ENCODE assay signal across 28 cellular contexts in the genomic region with DNA sequence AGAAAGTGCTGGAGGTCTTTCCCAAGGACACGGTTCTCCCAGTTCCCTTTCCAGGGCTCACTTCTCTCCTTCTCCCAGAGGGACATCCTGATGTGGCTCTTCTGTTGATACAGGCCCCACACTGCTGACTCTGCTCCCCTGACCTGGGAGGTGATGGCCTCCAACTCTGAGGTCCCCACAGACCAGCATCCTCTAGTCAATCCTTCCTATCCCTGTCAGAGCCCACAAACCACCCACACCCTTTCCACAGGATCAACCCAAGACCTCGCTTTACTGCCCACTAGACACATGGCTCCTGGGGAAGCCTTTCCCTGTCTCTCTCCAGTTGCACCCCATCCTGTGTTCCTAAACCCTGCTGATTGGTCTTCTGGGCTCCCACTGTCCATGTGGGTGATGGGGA. TPM values are rescaled to one million over a fixed set of nuclear protein-coding genes. Genes with fewer than 3 reads are reported as not detected.
A peak's percentile ranks its signal among the peaks of the same experiment; 100 is the strongest.
DNase-seq lines count a peak whose midpoint lies in the region; ATAC-seq, FAIRE-seq and TF ChIP-seq lines count a peak whose summit lies in the region.
"Had no signal": no experiment of that assay in that cellular context is flagged by ENCODE, and none has a peak within 500 bp of the region (broad histone marks: within the 10 kb centered on the region; RNA-seq: fewer than 3 reads in every experiment).

No MANE protein-coding gene starts in this region.

- no peak for TF ChIP-seq RAD21 in GM12878 (IDR thresholded peaks at IDR 0.05; ENCODE audit: insufficient read depth, low read depth, low read length)

- H3K9me3 ChIP-seq in GM12878 (replicated peaks; ENCODE audit: control insufficient read depth, insufficient read depth, low read length) (no peaks in the 10 kb centered on the region), aorta (ENCODE audit: control insufficient read depth, low read length) (no peaks in the 10 kb centered on the region)
- H3K9me3 ChIP-seq: esophagus muscularis mucosa, heart left ventricle, tibial nerve had no signal

- in situ Hi-C loops in GM12878 (cut with MboI), result no loop called here

- no peak overlapping the region for H3K4me3 ChIP-seq in GM12878
- H3K4me3 ChIP-seq in aorta (ENCODE audit: low read length in 2 of 2), result no peak overlapping the region
- H3K4me3 ChIP-seq: esophagus muscularis mucosa, heart left ventricle, tibial nerve had no signal

- H3K27ac ChIP-seq in GM12878 (ENCODE audit: control insufficient read depth, insufficient read depth), result peak overlapping the region; percentile 43
- no peak overlapping the region for H3K27ac ChIP-seq in aorta (ENCODE audit: low read depth in 1 of 2, low read length in 2 of 2)
- H3K27ac ChIP-seq: esophagus muscularis mucosa, foreskin keratinocyte, HL-60, tibial nerve had no signal

- H3K9me3 Mint-ChIP-seq in activated T-cell treated with anti-CD3 and anti-CD28 coated beads, Interleukin-2, amount 50 U/mL, for 24 hours, result no peaks in the 10 kb centered on the region
- no peaks in the 10 kb centered on the region for H3K9me3 Mint-ChIP-seq in T-cell
- H3K9me3 Mint-ChIP-seq: endodermal cell had no signal

- peaks cover 24 to 43% of the 10 kb centered on the region in 2 experiments for H3K36me3 ChIP-seq in GM12878 (ENCODE audit: control insufficient read depth in 2 of 2, insufficient read depth in 2 of 2, low read length in 1 of 2)
- H3K36me3 ChIP-seq in aorta (ENCODE audit: control insufficient read depth in 1 of 2, insufficient read depth in 2 of 2, low read length in 1 of 2), result no peaks in the 10 kb centered on the region
- H3K36me3 ChIP-seq: esophagus muscularis mucosa, tibial nerve had no signal

- H3K9ac ChIP-seq in GM12878 (ENCODE audit: control insufficient read depth, insufficient read depth, low read length), result no peak overlapping the region

- SMC1A ChIA-PET in GM12878 (lab: Charles Lee; ENCODE audit: uncharacterized antibody, unreplicated experiment), result interaction anchor here (1.9 to 15.1 kb wide), 3 partner anchors 12 to 26 kb away, joined by 6 to 447 read pairs (median 189); a partner anchor contains a TSS

- no peak for FAIRE-seq in GM12878 (lab: Jason Lieb, UNC)
- FAIRE-seq: astrocyte, G401.6 had no signal

- H3K27me3 Mint-ChIP-seq in activated T-cell treated with anti-CD3 and anti-CD28 coated beads, Interleukin-2, amount 50 U/mL, for 24 hours, result no peaks in the 10 kb centered on the region
- peaks cover 0 to 3% of the 10 kb centered on the region in 2 donors for H3K27me3 Mint-ChIP-seq in T-cell
- H3K27me3 Mint-ChIP-seq: naive thymus-derived CD4-positive, alpha-beta T cell had no signal

- H3K79me2 ChIP-seq in GM12878 (ENCODE audit: control insufficient read depth, insufficient read depth, low read length), result peaks cover 38% of the 10 kb centered on the region

- no peaks in the 10 kb centered on the region for H3K27me3 ChIP-seq in GM12878 (replicated peaks in 1 of 2; ENCODE audit: control insufficient read depth in 2 of 2, insufficient read depth in 2 of 2, low read length in 1 of 2)
- H3K27me3 ChIP-seq in aorta (ENCODE audit: control insufficient read depth in 1 of 2, insufficient read depth in 2 of 2, low read length in 1 of 2), result peaks cover 0 to 2% of the 10 kb centered on the region in 2 donors
- H3K27me3 ChIP-seq: foreskin keratinocyte, tibial nerve had no signal

- TF ChIP-seq EP300 in GM12878 (IDR thresholded peaks at IDR 0.05; ENCODE audit: borderline replicate concordance in 1 of 2, control insufficient read depth in 1 of 2, low read depth in 2 of 2, low read length in 2 of 2), result no peak

- no peak for DNase-seq in activated T-cell treated with anti-CD3 and anti-CD28 coated beads, Interleukin-2, amount 50 U/mL, for 24 hours
- no peak for DNase-seq in activated T-cell treated with anti-CD3 and anti-CD28 coated beads, Interleukin-2, amount 50 U/mL, for 48 hours
- DNase-seq in T-cell, result no peak
- DNase-seq in GM12878 (ENCODE audit: low read depth, low spot score), result no peak
- no peak for DNase-seq in stimulated activated naive CD8-positive, alpha-beta T cell treated with anti-CD3 and anti-CD28 coated beads, Interleukin-15, Interleukin-2, amounts not matched to agents 100 U/mL and 50 U/mL, for 24 hours
- DNase-seq in aorta, result no peak
- no peak for DNase-seq in stimulated activated CD4-positive, alpha-beta T cell treated with anti-CD3 and anti-CD28 coated beads, Interleukin-2, amount 100 ng/mL, for 48 hours
- DNase-seq: activated gamma-delta T cell treated with Interleukin-2 at 50 U/mL for 16 hours; COR-L47; cortex of kidney; endodermal cell; foreskin keratinocyte; heart left ventricle; Karpas-422; midbrain; naive thymus-derived CD4-positive, alpha-beta T cell; NCI-H1436 treated with DMSO at 0.1 percent for 48 hours; NCI-H2107; NCI-H774; SW 1271 had no signal

- H3K4me3 Mint-ChIP-seq in activated T-cell treated with anti-CD3 and anti-CD28 coated beads, Interleukin-2, amount 50 U/mL, for 24 hours, result peak overlapping the region; percentile 10
- no peak overlapping the region for H3K4me3 Mint-ChIP-seq in T-cell
- H3K4me3 Mint-ChIP-seq: endodermal cell had no signal

- no peak for ATAC-seq in T-cell (replicated peaks in 1 of 4)
- ATAC-seq in GM12878, result no peak
- peak; percentile 44 for ATAC-seq in stimulated activated naive CD8-positive, alpha-beta T cell treated with anti-CD3 and anti-CD28 coated beads, Interleukin-15, Interleukin-2, amounts not matched to agents 100 U/mL and 50 U/mL, for 24 hours
- ATAC-seq in aorta (ENCODE audit: low FRiP score), result no peak
- ATAC-seq: foreskin keratinocyte; heart left ventricle; naive thymus-derived CD4-positive, alpha-beta T cell had no signal

- intact Hi-C loops in GM12878 (cut with micrococcal nuclease; ENCODE audit: unreplicated experiment), result no loop called here
- intact Hi-C loops in aorta (cut with DNase I), result no loop called here

- RAD21 ChIA-PET in GM12878 (lab: Charles Lee; ENCODE audit: unreplicated experiment), result interaction anchor here (4.7 kb wide), 1 partner anchor 18 kb away, joined by 48 read pairs; no protein-coding TSS in a partner anchor

- H3K4me1 ChIP-seq in GM12878 (ENCODE audit: control insufficient read depth, insufficient read depth, low read length) (peaks cover 34% of the 10 kb centered on the region), aorta (ENCODE audit: control insufficient read depth in 1 of 2, insufficient read depth in 2 of 2, low read length in 2 of 2) (no peaks in the 10 kb centered on the region)
- H3K4me1 ChIP-seq: esophagus muscularis mucosa, tibial nerve had no signal

- H3K27ac Mint-ChIP-seq in activated T-cell treated with anti-CD3 and anti-CD28 coated beads, Interleukin-2, amount 50 U/mL, for 24 hours, result peak overlapping the region; percentile 88
- peak overlapping the region; percentile 44 to 61 for H3K27ac Mint-ChIP-seq in T-cell
- H3K27ac Mint-ChIP-seq: endodermal cell had no signal

- no peaks in the 10 kb centered on the region for H4K20me1 ChIP-seq in GM12878 (ENCODE audit: control insufficient read depth, insufficient read depth)

- H3K4me2 ChIP-seq in GM12878 (ENCODE audit: control insufficient read depth, insufficient read depth), result no peak overlapping the region

- peaks cover 85% of the 10 kb centered on the region for H3K4me1 Mint-ChIP-seq in activated T-cell treated with anti-CD3 and anti-CD28 coated beads, Interleukin-2, amount 50 U/mL, for 24 hours (ENCODE audit: low read depth)
- peaks cover 34 to 53% (median 47%) of the 10 kb centered on the region in 3 donors for H3K4me1 Mint-ChIP-seq in T-cell

- no peak for TF ChIP-seq CTCF in GM12878 (IDR thresholded peaks at IDR 0.05 in 2 of 3, conservative IDR thresholded peaks at IDR 0.05 in 1 of 3; ENCODE audit: control insufficient read depth in 2 of 3, extremely low read depth in 1 of 3, insufficient read depth in 1 of 3, low read depth in 3 of 3, low read length in 3 of 3)

- POLR2A ChIA-PET in T-cell (lab: Charles Lee) (interaction anchor here in 1 of 2 donors (0.6 kb wide), 1 partner anchor 68 kb away, joined by 7 read pairs; no protein-coding TSS in a partner anchor), GM12878 (lab: Charles Lee) (interaction anchor here (0.6 kb wide), 1 partner anchor 9 kb away, joined by 4 read pairs; no protein-coding TSS in a partner anchor)

- CTCF ChIA-PET in T-cell (lab: Charles Lee) (interaction anchor here in 1 of 2 donors (1.1 to 1.7 kb wide), 2 partner anchors 10 to 18 kb away, joined by 3 to 6 read pairs; no protein-coding TSS in a partner anchor), GM12878 (lab: Yijun Ruan, JAX) (interaction anchor here (0.6 to 13.0 kb wide), 5 partner anchors 17 to 138 kb away, joined by 3 to 234 read pairs (median 3); no protein-coding TSS in a partner anchor)

- peaks cover 80% of the 10 kb centered on the region for H3K36me3 Mint-ChIP-seq in activated T-cell treated with anti-CD3 and anti-CD28 coated beads, Interleukin-2, amount 50 U/mL, for 24 hours (ENCODE audit: low read depth)
- peaks cover 7% of the 10 kb centered on the region for H3K36me3 Mint-ChIP-seq in T-cell

- 100% methylated on average over 2 of the region's 2 CpGs for WGBS in GM12878 (ENCODE audit: insufficient coverage, insufficient replicate concordance, low lambda C conversion rate, missing lambda C conversion rate)
- WGBS in aorta, 2 donors, result 86 to 88% methylated on average over 2 of the region's 2 CpGs

- TF ChIP-seq POLR2A in GM12878 (IDR thresholded peaks at IDR 0.05; ENCODE audit: low read depth, low read length), result no peak; the same call in 1 of the 2 replicates

- BruUV-seq in GM12878 (replicated peaks; lab: Mats Ljungman, UMichigan), result no TSS peak

- no peak overlapping the region for H2AFZ ChIP-seq in GM12878 (ENCODE audit: control insufficient read depth, low read depth, low read length)

RNA-seq across cellular contexts. Expression of a gene that starts 11.6 kb away (rescaled TPM):
- total RNA-seq in T-cell (10 to 100 TPM in 4 of 5 donors, 1 to 10 TPM in 1; 9.5 to 32.0 (median 25.5) TPM), GM12878 (2014; rRNA removed) (74.4 and 76.2 TPM in 2 replicates), GM12878 (2014; rRNA removed; fragmentation: Illumina TruSeq; extraction: Trizol) (81.5 and 88.1 TPM in 2 replicates), GM12878 (2021) (124 and 133 TPM in 2 replicates), aorta (1 to 10 TPM; 2.5 to 2.9 TPM)
- 340 and 341 TPM in 2 replicates for total RNA-seq in GM12878 (2013; cell fraction: nucleolus; rRNA removed)
- 147 TPM for polyA plus RNA-seq in GM12878 (2011; ENCODE audit: low read depth)
- polyA plus RNA-seq in GM12878 (2011; rRNA removed) (275 and 284 TPM in 2 replicates), GM12878 (2014; fragmentation: Illumina TruSeq; extraction: Trizol) (182 and 208 TPM in 2 replicates), GM12878 (2014; fragmentation: Nextera tagmentation; extraction: Ambion mirVana) (10 to 100 TPM; 66.6 to 83.4 TPM), GM12878 (2014; rRNA removed) (118 and 125 TPM in 2 replicates), GM12878 (2016; fragmentation: Nextera tagmentation; extraction: Ambion mirVana) (100 to 1,000 TPM; 102 to 114 TPM), aorta (1 to 10 TPM in 1 of 2 donors, not detected in 1; 8.9 TPM)
- polyA plus RNA-seq in GM12878 (2011; cell fraction: cytosol; rRNA removed), result 168 and 176 TPM in 2 replicates
- polyA plus RNA-seq in GM12878 (2011; cell fraction: nucleus; rRNA removed), result 116 and 168 TPM in 2 replicates
- 182 and 235 TPM in 2 replicates for polyA plus RNA-seq in GM12878 (2012)
- polyA minus RNA-seq in GM12878 (2011; rRNA and poly(A)+ RNA removed), result 184 and 200 TPM in 2 replicates
- 46.2 and 51.3 TPM in 2 replicates for polyA minus RNA-seq in GM12878 (2011; cell fraction: cytosol; rRNA and poly(A)+ RNA removed)
- polyA minus RNA-seq in GM12878 (2011; cell fraction: nucleus; rRNA and poly(A)+ RNA removed), result 108 and 125 TPM in 2 replicates
- total RNA-seq: endodermal cell, osteocyte had no signal
- polyA plus RNA-seq: BJ had no signal

RNA-seq across cellular contexts. Expression of a gene that starts 39.0 kb away (rescaled TPM):
- total RNA-seq in T-cell (100 to 1,000 TPM; 249 to 393 (median 273) TPM), GM12878 (2014; rRNA removed) (415 and 499 TPM in 2 replicates), GM12878 (2014; rRNA removed; fragmentation: Illumina TruSeq; extraction: Trizol) (445 and 463 TPM in 2 replicates), GM12878 (2021) (311 and 323 TPM in 2 replicates), aorta (1 to 10 TPM; 3.6 to 6.8 TPM)
- 550 and 565 TPM in 2 replicates for total RNA-seq in GM12878 (2013; cell fraction: nucleolus; rRNA removed)
- 1,141 TPM for polyA plus RNA-seq in GM12878 (2011; ENCODE audit: low read depth)
- polyA plus RNA-seq in GM12878 (2011; rRNA removed) (1,315 and 1,412 TPM in 2 replicates), GM12878 (2014; fragmentation: Illumina TruSeq; extraction: Trizol) (487 and 663 TPM in 2 replicates), GM12878 (2014; fragmentation: Nextera tagmentation; extraction: Ambion mirVana) (100 to 1,000 TPM; 667 to 776 TPM), GM12878 (2014; rRNA removed) (335 and 411 TPM in 2 replicates), GM12878 (2016; fragmentation: Nextera tagmentation; extraction: Ambion mirVana) (100 to 1,000 TPM; 302 to 328 TPM), aorta (10 to 100 TPM in 1 of 2 donors, 1 to 10 TPM in 1; 1.7 to 11.3 TPM)
- polyA plus RNA-seq in GM12878 (2011; cell fraction: cytosol; rRNA removed), result 831 and 1,170 TPM in 2 replicates
- 317 and 485 TPM in 2 replicates for polyA plus RNA-seq in GM12878 (2011; cell fraction: nucleus; rRNA removed)
- 688 and 1,150 TPM in 2 replicates for polyA plus RNA-seq in GM12878 (2012)
- polyA minus RNA-seq in GM12878 (2011; rRNA and poly(A)+ RNA removed), result 654 and 682 TPM in 2 replicates
- 176 and 177 TPM in 2 replicates for polyA minus RNA-seq in GM12878 (2011; cell fraction: cytosol; rRNA and poly(A)+ RNA removed)
- 79.5 and 82.9 TPM in 2 replicates for polyA minus RNA-seq in GM12878 (2011; cell fraction: nucleus; rRNA and poly(A)+ RNA removed)
- total RNA-seq: astrocyte, foreskin keratinocyte, kidney epithelial cell, osteocyte had no signal
- polyA plus RNA-seq: BJ, foreskin keratinocyte had no signal

RNA-seq across cellular contexts. Expression of a gene that starts 45.4 kb away (rescaled TPM):
- total RNA-seq in T-cell, result 100 to 1,000 TPM in 3 of 5 donors, 10 to 100 TPM in 2; 95.4 to 127 (median 101) TPM
- 51.7 and 54.8 TPM in 2 replicates for total RNA-seq in GM12878 (2013; cell fraction: nucleolus; rRNA removed)
- 10.7 and 12.5 TPM in 2 replicates for total RNA-seq in GM12878 (2014; rRNA removed)
- 6.6 and 8.0 TPM in 2 replicates for total RNA-seq in GM12878 (2014; rRNA removed; fragmentation: Illumina TruSeq; extraction: Trizol)
- total RNA-seq in GM12878 (2021), result 8.9 and 11.0 TPM in 2 replicates
- 15.9 TPM for polyA plus RNA-seq in GM12878 (2011; ENCODE audit: low read depth)
- polyA plus RNA-seq in GM12878 (2011; rRNA removed), result 11.7 and 13.3 TPM in 2 replicates
- 12.8 and 14.6 TPM in 2 replicates for polyA plus RNA-seq in GM12878 (2011; cell fraction: cytosol; rRNA removed)
- 11.6 and 16.1 TPM in 2 replicates for polyA plus RNA-seq in GM12878 (2011; cell fraction: nucleus; rRNA removed)
- polyA plus RNA-seq in GM12878 (2012), result 16.7 and 24.0 TPM in 2 replicates
- polyA plus RNA-seq in GM12878 (2014; fragmentation: Illumina TruSeq; extraction: Trizol), result 9.8 and 11.7 TPM in 2 replicates
- polyA plus RNA-seq in GM12878 (2014; fragmentation: Nextera tagmentation; extraction: Ambion mirVana), result 1 to 10 TPM; 2.7 to 2.8 TPM
- 11.4 and 11.6 TPM in 2 replicates for polyA plus RNA-seq in GM12878 (2014; rRNA removed)
- polyA plus RNA-seq in GM12878 (2016; fragmentation: Nextera tagmentation; extraction: Ambion mirVana), result 1 to 10 TPM; 7.4 to 9.1 TPM
- 13.6 and 16.5 TPM in 2 replicates for polyA minus RNA-seq in GM12878 (2011; rRNA and poly(A)+ RNA removed)
- 3.5 TPM in 2 replicates for polyA minus RNA-seq in GM12878 (2011; cell fraction: cytosol; rRNA and poly(A)+ RNA removed)
- polyA minus RNA-seq in GM12878 (2011; cell fraction: nucleus; rRNA and poly(A)+ RNA removed), result 10.8 and 12.2 TPM in 2 replicates
- total RNA-seq in aorta, result 1 to 10 TPM in 1 of 2 donors, under 1 TPM in 1; 0.71 to 1.2 TPM
- polyA plus RNA-seq in aorta, result 1 to 10 TPM in 1 of 2 donors, under 1 TPM in 1; 0.10 to 2.0 TPM
- total RNA-seq: astrocyte, endodermal cell, foreskin keratinocyte, kidney epithelial cell, osteocyte had no signal
- polyA plus RNA-seq: BJ, foreskin keratinocyte had no signal

Comparison
In these comparisons a context has a peak if more than half of its experiments do, and no peak if none do; other contexts are left out.
1. RNA of a gene that starts 39.0 kb away (total RNA-seq): 311 to 565 TPM in GM12878 and 249 to 393 TPM in T-cell; 3.6 to 6.8 TPM in aorta; every median in the first group is over 10 times any median in the second.